ENCODE assay signal across 8 cellular contexts in genomic region chr16:30997000-30997886, GRCh38. TPM values are rescaled to one million over a fixed set of nuclear protein-coding genes. Genes with fewer than 3 reads are reported as not detected.
DNase-seq lines count a peak whose midpoint lies in the region; ATAC-seq, FAIRE-seq and TF ChIP-seq lines count a peak whose summit lies in the region.

No MANE protein-coding gene starts in this region.

- no peak for TF ChIP-seq CTCF in endothelial cell of umbilical vein (IDR thresholded peaks at IDR 0.05; ENCODE audit: extremely low read depth in 1 of 2, insufficient read depth in 1 of 2, low read depth in 1 of 2, low read length in 2 of 2)

- H2AFZ ChIP-seq in endothelial cell of umbilical vein (ENCODE audit: low read depth, low read length), result peak overlapping the region; percentile 86

- no TSS peak for BruUV-seq in endothelial cell of umbilical vein (replicated peaks; lab: Mats Ljungman, UMichigan)

- POLR2A ChIA-PET in endothelial cell of umbilical vein (lab: Charles Lee), result interaction anchor here (0.7 kb wide), 1 partner anchor 160 kb away, joined by 4 read pairs; no protein-coding TSS in a partner anchor

- H3K27ac ChIP-seq in endothelial cell of umbilical vein (ENCODE audit: insufficient read depth, low read depth, low read length), result no peak overlapping the region

- H3K9me1 ChIP-seq in endothelial cell of umbilical vein (replicated peaks; ENCODE audit: control insufficient read depth, extremely low read depth, insufficient read depth, low read length), result no peaks in the 10 kb centered on the region

- CTCF ChIA-PET in endothelial cell of umbilical vein (lab: Charles Lee), result interaction anchor here (1.5 to 1.6 kb wide), 2 partner anchors 11 to 13 kb away, joined by 3 to 5 read pairs; no protein-coding TSS in a partner anchor

- ATAC-seq in HG02870 (IDR thresholded peaks at IDR 0.05; ENCODE audit: unreplicated experiment), result peak; percentile 74

- dilution Hi-C loops in endothelial cell of umbilical vein (cut with MboI; ENCODE audit: extremely low pct_ligation_motif_present, low sequenced_read_pairs), result no loop called here

- H3K4me2 ChIP-seq in endothelial cell of umbilical vein (ENCODE audit: insufficient read depth, low read length), result peak overlapping the region; percentile 64

- no peaks in the 10 kb centered on the region for H4K20me1 ChIP-seq in endothelial cell of umbilical vein (replicated peaks; ENCODE audit: control insufficient read depth, extremely low read depth, insufficient read depth, low read length)

- H3K4me3 ChIP-seq in endothelial cell of umbilical vein (replicated peaks in 1 of 3; ENCODE audit: insufficient read depth in 1 of 3, low read depth in 1 of 3, low read length in 3 of 3) (peak overlapping the region; percentile 32 to 50 (median 41)), mononuclear cell (ENCODE audit: low read length) (peak overlapping the region; percentile 40)

- H3K27me3 ChIP-seq in endothelial cell of umbilical vein (ENCODE audit: control insufficient read depth in 2 of 2, insufficient read depth in 2 of 2, low read length in 2 of 2) (no peaks in the 10 kb centered on the region), mononuclear cell (ENCODE audit: insufficient read depth, low read length) (no peaks in the 10 kb centered on the region)

- H3K9me3 ChIP-seq in endothelial cell of umbilical vein (replicated peaks; ENCODE audit: control insufficient read depth, insufficient read depth, low read length), result no peaks in the 10 kb centered on the region
- H3K9me3 ChIP-seq in mononuclear cell (ENCODE audit: low read depth, low read length), result no peaks in the 10 kb centered on the region

- H3K4me1 ChIP-seq in endothelial cell of umbilical vein (ENCODE audit: control insufficient read depth, extremely low read depth, insufficient read depth, low read length) (no peaks in the 10 kb centered on the region), mononuclear cell (ENCODE audit: insufficient read depth, low read length) (peaks cover 24% of the 10 kb centered on the region)

- peak; percentile 49 for FAIRE-seq in endothelial cell of umbilical vein (lab: Jason Lieb, UNC)

- no peaks in the 10 kb centered on the region for H3K36me3 ChIP-seq in endothelial cell of umbilical vein (ENCODE audit: control insufficient read depth in 2 of 2, extremely low read depth in 1 of 2, insufficient read depth in 2 of 2, low read length in 2 of 2)

- peak overlapping the region; percentile 7 for H3K9ac ChIP-seq in endothelial cell of umbilical vein (replicated peaks; ENCODE audit: extremely low read depth, insufficient read depth, low read length)

- intact Hi-C loops in endothelial cell of umbilical vein (cut with micrococcal nuclease), result loop anchor here (2.0 kb wide), 1 partner anchor 78 kb away; the partner anchor contains the start of genes ZNF646 and ZNF668

- peak; percentile 78 for TF ChIP-seq POLR2A in GM15510 (IDR thresholded peaks at IDR 0.05; ENCODE audit: borderline replicate concordance, extremely low read depth, insufficient read length)
- TF ChIP-seq POLR2A in endothelial cell of umbilical vein (IDR thresholded peaks at IDR 0.05; ENCODE audit: low read depth, low read length), result no peak

- DNase-seq in NCI-H510A treated with DMSO at 0.1 percent for 48 hours (lab: John Stamatoyannopoulos, UW) (peak; percentile 59), endothelial cell of umbilical vein (ENCODE audit: low read depth, low spot score) (peak; percentile 37), NCI-H1092 (lab: John Stamatoyannopoulos, UW) (no peak)
- peak; percentile 64 to 68 for DNase-seq in activated CD8-positive, alpha-beta memory T cell treated with anti-CD3 and anti-CD28 coated beads for 4 hours (ENCODE audit: low read depth in 2 of 2)
- DNase-seq in stimulated activated CD8-positive, alpha-beta memory T cell treated with anti-CD3 and anti-CD28 coated beads, Interleukin-4, amount 100 ng/mL, for 48 hours, result peak; percentile 89

- H3K79me2 ChIP-seq in endothelial cell of umbilical vein (ENCODE audit: control insufficient read depth, insufficient read depth, low read length), result no peaks in the 10 kb centered on the region

TF ChIP-seq in endothelial cell of umbilical vein, 7 proteins besides CTCF, POLR2A, EP300 and RAD21:
- TF ChIP-seq POLR2AphosphoS5 (IDR thresholded peaks at IDR 0.05; ENCODE audit: insufficient read depth, low read depth, low read length) (peak; percentile 52), GATA2 (IDR thresholded peaks at IDR 0.05; ENCODE audit: insufficient read depth, insufficient read length, low read depth, low read length) (no peak)

RNA-seq across cellular contexts. Expression of gene HSD3B7, which starts 12.2 kb away (rescaled TPM):
- total RNA-seq in endothelial cell of umbilical vein, result 2.9 and 3.5 TPM in 2 replicates
- polyA plus RNA-seq in endothelial cell of umbilical vein, result 4.8 and 6.3 TPM in 2 replicates
- 2.0 and 2.9 TPM in 2 replicates for polyA plus RNA-seq in endothelial cell of umbilical vein (2011; cell fraction: cytosol; rRNA removed)
- polyA plus RNA-seq in endothelial cell of umbilical vein (2011; cell fraction: nucleus; rRNA removed), result 2.9 and 4.8 TPM in 2 replicates
- 1.5 and 3.0 TPM in 2 replicates for polyA plus RNA-seq in endothelial cell of umbilical vein (2012)
- 1.9 and 4.0 TPM in 2 replicates for polyA minus RNA-seq in endothelial cell of umbilical vein
- polyA minus RNA-seq in endothelial cell of umbilical vein (2011; cell fraction: cytosol; rRNA and poly(A)+ RNA removed), result 5.8 TPM
- 0.87 and 1.0 TPM in 2 replicates for polyA minus RNA-seq in endothelial cell of umbilical vein (2011; cell fraction: nucleus; rRNA and poly(A)+ RNA removed)
- 0.73 TPM for total RNA-seq in mononuclear cell

RNA-seq across cellular contexts. Expression of gene STX1B, which starts 13.2 kb away (rescaled TPM):
- total RNA-seq in endothelial cell of umbilical vein (0.07 and 0.11 TPM in 2 replicates), mononuclear cell (0.63 TPM)
- 0.14 and 0.21 TPM in 2 replicates for polyA plus RNA-seq in endothelial cell of umbilical vein
- 0.12 and 0.18 TPM in 2 replicates for polyA plus RNA-seq in endothelial cell of umbilical vein (2011; cell fraction: cytosol; rRNA removed)
- 0.84 and 0.97 TPM in 2 replicates for polyA plus RNA-seq in endothelial cell of umbilical vein (2011; cell fraction: nucleus; rRNA removed)
- 0.10 and 0.24 TPM in 2 replicates for polyA plus RNA-seq in endothelial cell of umbilical vein (2012)
- polyA minus RNA-seq in endothelial cell of umbilical vein, result 0.10 TPM in 1 of 2 replicates, not detected in the other
- 0.51 TPM for polyA minus RNA-seq in endothelial cell of umbilical vein (2011; cell fraction: cytosol; rRNA and poly(A)+ RNA removed)
- 0.29 and 0.67 TPM in 2 replicates for polyA minus RNA-seq in endothelial cell of umbilical vein (2011; cell fraction: nucleus; rRNA and poly(A)+ RNA removed)

RNA-seq across cellular contexts. Expression of gene STX4, which starts 36.1 kb away (rescaled TPM):
- 60.7 and 65.2 TPM in 2 replicates for total RNA-seq in endothelial cell of umbilical vein
- polyA plus RNA-seq in endothelial cell of umbilical vein, result 49.4 and 49.5 TPM in 2 replicates
- polyA plus RNA-seq in endothelial cell of umbilical vein (2011; cell fraction: cytosol; rRNA removed), result 44.1 and 47.8 TPM in 2 replicates
- polyA plus RNA-seq in endothelial cell of umbilical vein (2011; cell fraction: nucleus; rRNA removed), result 138 TPM in 2 replicates
- polyA plus RNA-seq in endothelial cell of umbilical vein (2012), result 77.9 and 85.6 TPM in 2 replicates
- polyA minus RNA-seq in endothelial cell of umbilical vein, result 37.0 and 45.8 TPM in 2 replicates
- 8.8 TPM for polyA minus RNA-seq in endothelial cell of umbilical vein (2011; cell fraction: cytosol; rRNA and poly(A)+ RNA removed)
- 20.9 and 28.4 TPM in 2 replicates for polyA minus RNA-seq in endothelial cell of umbilical vein (2011; cell fraction: nucleus; rRNA and poly(A)+ RNA removed)
- total RNA-seq in mononuclear cell, result 16.5 TPM

RNA-seq across cellular contexts. Expression of gene SETD1A, which starts 39.7 kb away (rescaled TPM):
- 21.3 and 25.6 TPM in 2 replicates for total RNA-seq in endothelial cell of umbilical vein
- 3.4 and 3.5 TPM in 2 replicates for polyA plus RNA-seq in endothelial cell of umbilical vein
- 4.5 and 4.9 TPM in 2 replicates for polyA plus RNA-seq in endothelial cell of umbilical vein (2011; cell fraction: cytosol; rRNA removed)
- 14.1 and 16.1 TPM in 2 replicates for polyA plus RNA-seq in endothelial cell of umbilical vein (2011; cell fraction: nucleus; rRNA removed)
- 12.3 and 20.5 TPM in 2 replicates for polyA plus RNA-seq in endothelial cell of umbilical vein (2012)
- 4.2 and 8.2 TPM in 2 replicates for polyA minus RNA-seq in endothelial cell of umbilical vein
- polyA minus RNA-seq in endothelial cell of umbilical vein (2011; cell fraction: cytosol; rRNA and poly(A)+ RNA removed), result 7.9 TPM
- 7.6 and 11.5 TPM in 2 replicates for polyA minus RNA-seq in endothelial cell of umbilical vein (2011; cell fraction: nucleus; rRNA and poly(A)+ RNA removed)
- total RNA-seq in mononuclear cell, result 16.1 TPM

RNA-seq across cellular contexts. Expression of gene ORAI3, which starts 48.4 kb away (rescaled TPM):
- total RNA-seq in endothelial cell of umbilical vein (17.0 and 17.6 TPM in 2 replicates), mononuclear cell (11.3 TPM)
- polyA plus RNA-seq in endothelial cell of umbilical vein, result 25.4 and 33.9 TPM in 2 replicates
- polyA plus RNA-seq in endothelial cell of umbilical vein (2011; cell fraction: cytosol; rRNA removed), result 15.8 and 17.9 TPM in 2 replicates
- 9.4 and 10.3 TPM in 2 replicates for polyA plus RNA-seq in endothelial cell of umbilical vein (2011; cell fraction: nucleus; rRNA removed)
- polyA plus RNA-seq in endothelial cell of umbilical vein (2012), result 6.0 and 7.1 TPM in 2 replicates
- 18.3 and 23.1 TPM in 2 replicates for polyA minus RNA-seq in endothelial cell of umbilical vein
- polyA minus RNA-seq in endothelial cell of umbilical vein (2011; cell fraction: cytosol; rRNA and poly(A)+ RNA removed), result 6.0 TPM
- 6.1 and 6.9 TPM in 2 replicates for polyA minus RNA-seq in endothelial cell of umbilical vein (2011; cell fraction: nucleus; rRNA and poly(A)+ RNA removed)
